Comparison of ENCODE assay signal across 7 cellular contexts in genomic region chr22:31160328-31160978, GRCh38. TPM values are rescaled to one million over a fixed set of nuclear protein-coding genes. Genes with fewer than 3 reads are reported as not detected.
DNase-seq lines count a peak whose midpoint lies in the region; ATAC-seq and FAIRE-seq lines count a peak whose summit lies in the region.

No MANE protein-coding gene starts in this region.

- H3K4me1 ChIP-seq in rectal smooth muscle tissue (ENCODE audit: control insufficient read depth, insufficient read depth, low read length), result peaks cover 15% of the 10 kb centered on the region

- peak overlapping the region; percentile 72 for H3K27ac ChIP-seq in rectal smooth muscle tissue (ENCODE audit: low read depth, low read length)

- ATAC-seq in HG03432 (IDR thresholded peaks at IDR 0.05; ENCODE audit: unreplicated experiment) (peak; percentile 26), Right ventricle myocardium superior (ENCODE audit: poor library complexity) (peak; percentile 59)

- peak overlapping the region; percentile 83 for H3K4me3 ChIP-seq in rectal smooth muscle tissue (ENCODE audit: low read length)

- H3K36me3 ChIP-seq in rectal smooth muscle tissue (ENCODE audit: control insufficient read depth, insufficient read depth, low read length), result no peaks in the 10 kb centered on the region

- peak; percentile 45 for FAIRE-seq in GM19239 (lab: Jason Lieb, UNC)

- intact Hi-C loops in Right ventricle myocardium superior (cut with DNase I), result no loop called here

- peak overlapping the region; percentile 74 for H3K9ac ChIP-seq in rectal smooth muscle tissue (ENCODE audit: low read length)

- no peaks in the 10 kb centered on the region for H3K27me3 ChIP-seq in rectal smooth muscle tissue (ENCODE audit: control insufficient read depth, insufficient read depth, low read length)

- DNase-seq in GM19239 (ENCODE audit: insufficient read length, low spot score) (no peak), Right ventricle myocardium superior (no peak), kidney glomerular epithelial cell (lab: John Stamatoyannopoulos, UW) (no peak), GDM1 (lab: John Stamatoyannopoulos, UW) (no peak)
- DNase-seq in activated CD8-positive, alpha-beta memory T cell treated with anti-CD3 and anti-CD28 coated beads, Interleukin-2, amount 50 U/mL, for 48 hours, result peak; percentile 61

RNA-seq across cellular contexts. Expression of gene RNF185, which starts 0.5 kb away (rescaled TPM):
- total RNA-seq in Right ventricle myocardium superior, result 17.7 TPM

RNA-seq across cellular contexts. Expression of gene PLA2G3, which starts 20.1 kb away (rescaled TPM):
- total RNA-seq in Right ventricle myocardium superior, result not detected

RNA-seq across cellular contexts. Expression of gene INPP5J, which starts 37.7 kb away (rescaled TPM):
- total RNA-seq in Right ventricle myocardium superior, result 15.4 TPM

RNA-seq across cellular contexts. Expression of gene LIMK2, which starts 51.6 kb away (rescaled TPM):
- 8.5 TPM for total RNA-seq in Right ventricle myocardium superior

RNA-seq across cellular contexts. Expression of gene SELENOM, which starts 53.1 kb away (rescaled TPM):
- total RNA-seq in Right ventricle myocardium superior, result 43.4 TPM
